In the genomic region with DNA sequence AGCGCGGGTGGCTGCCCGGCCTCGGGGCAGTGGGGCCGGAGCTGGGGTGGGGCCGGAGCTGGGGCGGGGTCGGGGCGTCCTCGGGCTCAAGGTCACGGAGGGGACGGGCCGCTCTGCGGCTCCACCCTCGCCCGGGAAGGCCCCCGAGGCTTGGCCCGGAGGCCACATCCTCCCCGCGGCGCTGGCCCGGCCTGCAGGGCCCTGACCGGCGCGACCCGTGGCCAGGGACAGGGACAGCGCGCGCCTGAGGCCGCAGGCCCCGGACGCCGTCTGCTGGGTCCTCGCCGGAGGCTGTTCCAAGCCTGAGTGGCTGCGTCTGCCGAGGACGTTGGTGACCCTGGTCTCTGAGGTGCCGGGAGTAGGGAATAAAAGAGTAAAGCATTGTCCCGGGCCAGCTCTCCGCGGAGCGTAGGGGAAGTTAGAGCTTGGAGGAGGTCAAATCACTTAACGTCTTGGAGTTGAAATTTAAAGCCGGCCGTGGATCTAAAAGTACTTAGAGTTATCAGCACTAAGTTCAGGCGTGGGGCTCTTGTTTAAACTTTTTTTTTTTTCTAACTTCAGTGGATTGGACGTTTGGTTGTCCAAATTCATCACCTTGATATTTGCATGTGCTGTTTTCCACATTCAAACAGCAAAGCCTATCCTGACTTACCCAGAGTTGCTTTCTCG, we compare ENCODE assay signal across 1 cellular context.
TF ChIP-seq lines count a peak whose summit lies in the region.

No MANE protein-coding gene starts in this region.

TF ChIP-seq in K562, 482 proteins besides CTCF, POLR2A, EP300 and RAD21 (continues in another document):
- TF ChIP-seq ARNT (IDR thresholded peaks at IDR 0.05) (no peak), CBX3 (IDR thresholded peaks at IDR 0.05; ENCODE audit: borderline replicate concordance in 1 of 2, low read length in 2 of 2) (no peak), RBM34 (IDR thresholded peaks at IDR 0.05; ENCODE audit: borderline replicate concordance, insufficient read depth, low read length) (no peak), CCAR2 (IDR thresholded peaks at IDR 0.05; ENCODE audit: low read depth, low read length) (no peak), HDGF (IDR thresholded peaks at IDR 0.05) (no peak), ZFX (CRISPR knock-in tag; IDR thresholded peaks at IDR 0.05) (peak; percentile 96), TFE3 (CRISPR knock-in tag; IDR thresholded peaks at IDR 0.05) (no peak), HMBOX1 (IDR thresholded peaks at IDR 0.05) (no peak), THAP12 (CRISPR knock-in tag; IDR thresholded peaks at IDR 0.05) (no peak; the same call in 1 of the 2 replicates), ZNF384 (IDR thresholded peaks at IDR 0.05; ENCODE audit: low read depth, low read length) (no peak), E2F3 (CRISPR knock-in tag; IDR thresholded peaks at IDR 0.05) (no peak), BRD9 (IDR thresholded peaks at IDR 0.05; ENCODE audit: low read depth, partially characterized antibody) (no peak), PCBP1 (IDR thresholded peaks at IDR 0.05; ENCODE audit: low read depth, low read length, poor library complexity, severe bottlenecking) (no peak), SNAPC5 (CRISPR knock-in tag; IDR thresholded peaks at IDR 0.05) (no peak), NR2C2 (CRISPR knock-in tag; IDR thresholded peaks at IDR 0.05) (no peak), NR2C2 (tag; IDR thresholded peaks at IDR 0.05) (peak; percentile 93), ARHGAP35 (IDR thresholded peaks at IDR 0.05; ENCODE audit: partially characterized antibody) (no peak), NR1H2 (CRISPR knock-in tag; IDR thresholded peaks at IDR 0.05) (no peak), FUS (optimal IDR thresholded peaks at IDR 0.05; ENCODE audit: low read depth, low read length) (no peak), NR2C1 (IDR thresholded peaks at IDR 0.05) (no peak), NR2C1 (tag; IDR thresholded peaks at IDR 0.05) (no peak), FIP1L1 (IDR thresholded peaks at IDR 0.05; ENCODE audit: low read depth, low read length, poor library complexity, severe bottlenecking) (peak; percentile 46), XRCC3 (IDR thresholded peaks at IDR 0.05) (no peak), ZNF778 (CRISPR knock-in tag; IDR thresholded peaks at IDR 0.05) (no peak), HMG20A (CRISPR knock-in tag; conservative IDR thresholded peaks at IDR 0.05) (no peak), DPF2 (IDR thresholded peaks at IDR 0.05) (no peak), GTF2F1 (IDR thresholded peaks at IDR 0.05; ENCODE audit: low read depth, low read length) (no peak), TAF7 (tag; IDR thresholded peaks at IDR 0.05) (no peak), HNRNPLL (IDR thresholded peaks at IDR 0.05; ENCODE audit: low read depth, low read length, poor library complexity, severe bottlenecking) (no peak), CGGBP1 (CRISPR knock-in tag; IDR thresholded peaks at IDR 0.05) (no peak), ZNF354B (CRISPR knock-in tag; IDR thresholded peaks at IDR 0.05) (no peak), NCOA1 (IDR thresholded peaks at IDR 0.05; ENCODE audit: low read depth) (no peak), RFX7 (CRISPR knock-in tag; IDR thresholded peaks at IDR 0.05) (no peak), SIN3A (IDR thresholded peaks at IDR 0.05; ENCODE audit: borderline replicate concordance in 2 of 2, control insufficient read depth in 1 of 2, low read depth in 2 of 2, low read length in 2 of 2) (peak; percentile 19 to 47; a peak in 1 of 4 replicates), FOXK1 (CRISPR knock-in tag; IDR thresholded peaks at IDR 0.05; ENCODE audit: borderline replicate concordance) (no peak), POLR2H (tag; IDR thresholded peaks at IDR 0.05; ENCODE audit: low read depth) (peak; percentile 62; the same call in 1 of the 2 replicates)
- TF ChIP-seq, protein P1, sequence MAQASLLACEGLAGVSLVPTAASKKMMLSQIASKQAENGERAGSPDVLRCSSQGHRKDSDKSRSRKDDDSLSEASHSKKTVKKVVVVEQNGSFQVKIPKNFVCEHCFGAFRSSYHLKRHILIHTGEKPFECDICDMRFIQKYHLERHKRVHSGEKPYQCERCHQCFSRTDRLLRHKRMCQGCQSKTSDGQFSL (CRISPR knock-in tag; IDR thresholded peaks at IDR 0.05), result no peak
- TF ChIP-seq, protein P1 (tag; IDR thresholded peaks at IDR 0.05), result no peak
- TF ChIP-seq, protein P2, sequence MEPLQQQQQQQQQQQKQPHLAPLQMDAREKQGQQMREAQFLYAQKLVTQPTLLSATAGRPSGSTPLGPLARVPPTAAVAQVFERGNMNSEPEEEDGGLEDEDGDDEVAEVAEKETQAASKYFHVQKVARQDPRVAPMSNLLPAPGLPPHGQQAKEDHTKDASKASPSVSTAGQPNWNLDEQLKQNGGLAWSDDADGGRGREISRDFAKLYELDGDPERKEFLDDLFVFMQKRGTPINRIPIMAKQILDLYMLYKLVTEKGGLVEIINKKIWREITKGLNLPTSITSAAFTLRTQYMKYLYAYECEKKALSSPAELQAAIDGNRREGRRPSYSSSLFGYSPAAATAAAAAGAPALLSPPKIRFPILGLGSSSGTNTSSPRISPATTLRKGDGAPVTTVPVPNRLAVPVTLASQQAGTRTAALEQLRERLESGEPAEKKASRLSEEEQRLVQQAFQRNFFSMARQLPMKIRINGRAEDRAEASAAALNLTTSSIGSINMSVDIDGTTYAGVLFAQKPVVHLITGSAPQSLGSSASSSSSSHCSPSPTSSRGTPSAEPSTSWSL (CRISPR knock-in tag; IDR thresholded peaks at IDR 0.05; ENCODE audit: borderline replicate concordance), result no peak
- TF ChIP-seq, protein P3, sequence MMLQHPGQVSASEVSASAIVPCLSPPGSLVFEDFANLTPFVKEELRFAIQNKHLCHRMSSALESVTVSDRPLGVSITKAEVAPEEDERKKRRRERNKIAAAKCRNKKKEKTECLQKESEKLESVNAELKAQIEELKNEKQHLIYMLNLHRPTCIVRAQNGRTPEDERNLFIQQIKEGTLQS (IDR thresholded peaks at IDR 0.05), result no peak
- TF ChIP-seq, protein P3 (CRISPR knock-in tag; conservative IDR thresholded peaks at IDR 0.05), result no peak
- TF ChIP-seq, protein P4, sequence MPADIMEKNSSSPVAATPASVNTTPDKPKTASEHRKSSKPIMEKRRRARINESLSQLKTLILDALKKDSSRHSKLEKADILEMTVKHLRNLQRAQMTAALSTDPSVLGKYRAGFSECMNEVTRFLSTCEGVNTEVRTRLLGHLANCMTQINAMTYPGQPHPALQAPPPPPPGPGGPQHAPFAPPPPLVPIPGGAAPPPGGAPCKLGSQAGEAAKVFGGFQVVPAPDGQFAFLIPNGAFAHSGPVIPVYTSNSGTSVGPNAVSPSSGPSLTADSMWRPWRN (IDR thresholded peaks at IDR 0.05; ENCODE audit: low read depth), result no peak
- TF ChIP-seq, protein P5, sequence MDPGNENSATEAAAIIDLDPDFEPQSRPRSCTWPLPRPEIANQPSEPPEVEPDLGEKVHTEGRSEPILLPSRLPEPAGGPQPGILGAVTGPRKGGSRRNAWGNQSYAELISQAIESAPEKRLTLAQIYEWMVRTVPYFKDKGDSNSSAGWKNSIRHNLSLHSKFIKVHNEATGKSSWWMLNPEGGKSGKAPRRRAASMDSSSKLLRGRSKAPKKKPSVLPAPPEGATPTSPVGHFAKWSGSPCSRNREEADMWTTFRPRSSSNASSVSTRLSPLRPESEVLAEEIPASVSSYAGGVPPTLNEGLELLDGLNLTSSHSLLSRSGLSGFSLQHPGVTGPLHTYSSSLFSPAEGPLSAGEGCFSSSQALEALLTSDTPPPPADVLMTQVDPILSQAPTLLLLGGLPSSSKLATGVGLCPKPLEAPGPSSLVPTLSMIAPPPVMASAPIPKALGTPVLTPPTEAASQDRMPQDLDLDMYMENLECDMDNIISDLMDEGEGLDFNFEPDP (CRISPR knock-in tag; IDR thresholded peaks at IDR 0.05), result no peak
- TF ChIP-seq, protein P6, sequence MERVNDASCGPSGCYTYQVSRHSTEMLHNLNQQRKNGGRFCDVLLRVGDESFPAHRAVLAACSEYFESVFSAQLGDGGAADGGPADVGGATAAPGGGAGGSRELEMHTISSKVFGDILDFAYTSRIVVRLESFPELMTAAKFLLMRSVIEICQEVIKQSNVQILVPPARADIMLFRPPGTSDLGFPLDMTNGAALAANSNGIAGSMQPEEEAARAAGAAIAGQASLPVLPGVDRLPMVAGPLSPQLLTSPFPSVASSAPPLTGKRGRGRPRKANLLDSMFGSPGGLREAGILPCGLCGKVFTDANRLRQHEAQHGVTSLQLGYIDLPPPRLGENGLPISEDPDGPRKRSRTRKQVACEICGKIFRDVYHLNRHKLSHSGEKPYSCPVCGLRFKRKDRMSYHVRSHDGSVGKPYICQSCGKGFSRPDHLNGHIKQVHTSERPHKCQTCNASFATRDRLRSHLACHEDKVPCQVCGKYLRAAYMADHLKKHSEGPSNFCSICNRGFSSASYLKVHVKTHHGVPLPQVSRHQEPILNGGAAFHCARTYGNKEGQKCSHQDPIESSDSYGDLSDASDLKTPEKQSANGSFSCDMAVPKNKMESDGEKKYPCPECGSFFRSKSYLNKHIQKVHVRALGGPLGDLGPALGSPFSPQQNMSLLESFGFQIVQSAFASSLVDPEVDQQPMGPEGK (CRISPR knock-in tag; IDR thresholded peaks at IDR 0.05; ENCODE audit: borderline replicate concordance), result no peak
- TF ChIP-seq, protein P7, sequence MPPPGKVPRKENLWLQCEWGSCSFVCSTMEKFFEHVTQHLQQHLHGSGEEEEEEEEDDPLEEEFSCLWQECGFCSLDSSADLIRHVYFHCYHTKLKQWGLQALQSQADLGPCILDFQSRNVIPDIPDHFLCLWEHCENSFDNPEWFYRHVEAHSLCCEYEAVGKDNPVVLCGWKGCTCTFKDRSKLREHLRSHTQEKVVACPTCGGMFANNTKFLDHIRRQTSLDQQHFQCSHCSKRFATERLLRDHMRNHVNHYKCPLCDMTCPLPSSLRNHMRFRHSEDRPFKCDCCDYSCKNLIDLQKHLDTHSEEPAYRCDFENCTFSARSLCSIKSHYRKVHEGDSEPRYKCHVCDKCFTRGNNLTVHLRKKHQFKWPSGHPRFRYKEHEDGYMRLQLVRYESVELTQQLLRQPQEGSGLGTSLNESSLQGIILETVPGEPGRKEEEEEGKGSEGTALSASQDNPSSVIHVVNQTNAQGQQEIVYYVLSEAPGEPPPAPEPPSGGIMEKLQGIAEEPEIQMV (tag; conservative IDR thresholded peaks at IDR 0.05; ENCODE audit: low read depth), result no peak
- TF ChIP-seq, protein P8, sequence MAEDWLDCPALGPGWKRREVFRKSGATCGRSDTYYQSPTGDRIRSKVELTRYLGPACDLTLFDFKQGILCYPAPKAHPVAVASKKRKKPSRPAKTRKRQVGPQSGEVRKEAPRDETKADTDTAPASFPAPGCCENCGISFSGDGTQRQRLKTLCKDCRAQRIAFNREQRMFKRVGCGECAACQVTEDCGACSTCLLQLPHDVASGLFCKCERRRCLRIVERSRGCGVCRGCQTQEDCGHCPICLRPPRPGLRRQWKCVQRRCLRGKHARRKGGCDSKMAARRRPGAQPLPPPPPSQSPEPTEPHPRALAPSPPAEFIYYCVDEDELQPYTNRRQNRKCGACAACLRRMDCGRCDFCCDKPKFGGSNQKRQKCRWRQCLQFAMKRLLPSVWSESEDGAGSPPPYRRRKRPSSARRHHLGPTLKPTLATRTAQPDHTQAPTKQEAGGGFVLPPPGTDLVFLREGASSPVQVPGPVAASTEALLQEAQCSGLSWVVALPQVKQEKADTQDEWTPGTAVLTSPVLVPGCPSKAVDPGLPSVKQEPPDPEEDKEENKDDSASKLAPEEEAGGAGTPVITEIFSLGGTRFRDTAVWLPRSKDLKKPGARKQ (CRISPR knock-in tag; IDR thresholded peaks at IDR 0.05), result no peak
